14 cellular contexts compared by ENCODE assay signal in genomic region chr7:50653116-50653854, GRCh38.
A peak's percentile ranks its signal among the peaks of the same experiment; 100 is the strongest.
DNase-seq lines count a peak whose midpoint lies in the region; ATAC-seq, FAIRE-seq and TF ChIP-seq lines count a peak whose summit lies in the region.
"Had no signal": no experiment of that assay in that cellular context is flagged by ENCODE, and none has a peak within 500 bp of the region (broad histone marks: within the 10 kb centered on the region; RNA-seq: fewer than 3 reads in every experiment).

No MANE protein-coding gene starts in this region.

- WGBS in pancreas, 2 donors: 80 to 82% methylated on average over 16 of the region's 16 CpGs

- H3K79me2 ChIP-seq in ACC112 (ENCODE audit: control insufficient read depth, insufficient read depth, low read length, unreplicated experiment): no peaks in the 10 kb centered on the region

- no peak for FAIRE-seq in pancreas (lab: Jason Lieb, UNC)

- H3K4me3 ChIP-seq in ACC112 (ENCODE audit: low read depth, low read length) (no peak overlapping the region), fibroblast of pulmonary artery (replicated peaks; ENCODE audit: low read depth, low read length) (no peak overlapping the region), pancreas (no peak overlapping the region)
- H3K4me3 ChIP-seq: BLaER1, cardiac muscle cell, HAP-1, right lobe of liver had no signal

- H3K27ac ChIP-seq in ACC112 (ENCODE audit: low read depth, low read length): peak overlapping the region; percentile 48; the same call in 1 of the 2 replicates
- H3K27ac ChIP-seq in RWPE1: peak overlapping the region; percentile 75
- peak overlapping the region in 2 of 4 donors; percentile 8 to 18 for H3K27ac ChIP-seq in pancreas
- H3K27ac ChIP-seq: BLaER1, cardiac muscle cell had no signal

- intact Hi-C loops in pancreas (cut with DNase I): no loop called here

- peaks cover 48% of the 10 kb centered on the region for H3K4me1 ChIP-seq in ACC112 (ENCODE audit: control insufficient read depth, insufficient read depth, low read length, unreplicated experiment)
- H3K4me1 ChIP-seq in pancreas: no peaks in the 10 kb centered on the region
- H3K4me1 ChIP-seq: HAP-1 had no signal

- no peak for DNase-seq in RWPE1 (ENCODE audit: low spot score)
- peak; percentile 82 for DNase-seq in fibroblast of pulmonary artery (ENCODE audit: low read depth)
- peak in 1 of 6 donors; percentile 20 for DNase-seq in pancreas
- no peak for DNase-seq in NCI-H526 (lab: John Stamatoyannopoulos, UW)
- DNase-seq in stimulated activated naive CD4-positive, alpha-beta T cell treated with Interleukin-2 at 50 U/mL for 16 hours (lab: John Stamatoyannopoulos, UW): no peak
- DNase-seq: activated B cell treated with CpG ODN at 0.5 μM for 24 hours, trophoblast cell had no signal

- no peaks in the 10 kb centered on the region for H3K9me3 ChIP-seq in pancreas
- H3K9me3 ChIP-seq: BLaER1, HAP-1, right lobe of liver had no signal

- no peaks in the 10 kb centered on the region for H3K36me3 ChIP-seq in ACC112 (ENCODE audit: insufficient read depth, low read length)
- H3K36me3 ChIP-seq in pancreas: peaks cover 0 to 9% (median 0%) of the 10 kb centered on the region in 3 donors
- H3K36me3 ChIP-seq: cardiac muscle cell, HAP-1, right lobe of liver had no signal

- H2AFZ ChIP-seq in ACC112 (ENCODE audit: low read length, unreplicated experiment): no peak overlapping the region

- H3K27me3 ChIP-seq in ACC112 (ENCODE audit: insufficient read depth, low read length): no peaks in the 10 kb centered on the region
- H3K27me3 ChIP-seq in pancreas: no peaks in the 10 kb centered on the region
- H3K27me3 ChIP-seq: BLaER1, cardiac muscle cell, right lobe of liver had no signal

- TF ChIP-seq CTCF in RWPE1 (conservative IDR thresholded peaks at IDR 0.05; ENCODE audit: low read depth): no peak
- TF ChIP-seq CTCF in fibroblast of pulmonary artery (IDR thresholded peaks at IDR 0.05; ENCODE audit: low read length, missing control alignments): no peak
- no peak for TF ChIP-seq CTCF in pancreas (IDR thresholded peaks at IDR 0.05)

- POLR2A ChIA-PET in RWPE1 (lab: Yijun Ruan, JAX; ENCODE audit: low non-redundant PET): no interaction called here

- ATAC-seq in pancreas (peak in 3 of 4 donors; percentile 40 to 61 (median 56)), GM21528 (IDR thresholded peaks at IDR 0.05; ENCODE audit: low FRiP score, unreplicated experiment) (no peak), HG03571 (IDR thresholded peaks at IDR 0.05; ENCODE audit: unreplicated experiment) (no peak)
- ATAC-seq: right lobe of liver had no signal

- CTCF ChIA-PET in RWPE1 (lab: Yijun Ruan, JAX): interaction anchor here (0.7 kb wide), 1 partner anchor 1931 kb away, joined by 3 read pairs; no protein-coding TSS in a partner anchor

Comparison
In these comparisons a context has a peak if more than half of its experiments do, and no peak if none do; other contexts are left out.
1. ATAC-seq: peak in pancreas (3 of 4); none in GM21528 (single experiment) and HG03571 (single experiment).